8 cellular contexts compared by ENCODE assay signal in genomic region chr18:3593904-3594759, GRCh38.
A peak's percentile ranks its signal among the peaks of the same experiment; 100 is the strongest.
DNase-seq lines count a peak whose midpoint lies in the region; ATAC-seq and TF ChIP-seq lines count a peak whose summit lies in the region.

No MANE protein-coding gene starts in this region.

- peaks cover 5% of the 10 kb centered on the region for H3K27me3 Mint-ChIP-seq in CD4-positive, CD25-positive, alpha-beta regulatory T cell

- H3K4me1 Mint-ChIP-seq in CD4-positive, CD25-positive, alpha-beta regulatory T cell: peaks cover 16 to 65% (median 42%) of the 10 kb centered on the region in 4 donors

- peak; percentile 68 to 92 (median 74) for TF ChIP-seq CTCF in right lobe of liver (IDR thresholded peaks at IDR 0.05)

- peak overlapping the region; percentile 98 to 100 (median 99) for H3K27ac Mint-ChIP-seq in CD4-positive, CD25-positive, alpha-beta regulatory T cell

- H3K36me3 Mint-ChIP-seq in CD4-positive, CD25-positive, alpha-beta regulatory T cell: peaks cover 15% of the 10 kb centered on the region

- peak overlapping the region; percentile 94 to 99 (median 97) for H3K4me3 Mint-ChIP-seq in CD4-positive, CD25-positive, alpha-beta regulatory T cell

- intact Hi-C loops in right lobe of liver (cut with DNase I): loop anchor here (10.0 kb wide), 1 partner anchor 139 kb away; the partner anchor contains the start of gene TGIF1 (in 2 of the 2)

- H3K4me3 ChIP-seq in CD4-positive, CD25-positive, alpha-beta regulatory T cell (ENCODE audit: low read depth, low read length): peak overlapping the region; percentile 94
- peak overlapping the region; percentile 40 to 46 (median 46) for H3K4me3 ChIP-seq in right lobe of liver

- peak; percentile 83 for ATAC-seq in CD4-positive, CD25-positive, alpha-beta regulatory T cell (ENCODE audit: low read depth in 2 of 2)
- ATAC-seq in GM19351 (IDR thresholded peaks at IDR 0.05; ENCODE audit: unreplicated experiment) (peak; percentile 61), HG03521 (IDR thresholded peaks at IDR 0.05; ENCODE audit: unreplicated experiment) (peak; percentile 48), right lobe of liver (peak; percentile 74 to 88 (median 82))

- no peaks in the 10 kb centered on the region for H3K27me3 ChIP-seq in CD4-positive, CD25-positive, alpha-beta regulatory T cell (ENCODE audit: control insufficient read depth, insufficient read depth, low read length)
- H3K27me3 ChIP-seq in right lobe of liver: no peaks in the 10 kb centered on the region

- H3K9me3 Mint-ChIP-seq in CD4-positive, CD25-positive, alpha-beta regulatory T cell: no peaks in the 10 kb centered on the region

- peak overlapping the region; percentile 98 for H3K27ac ChIP-seq in CD4-positive, CD25-positive, alpha-beta regulatory T cell (ENCODE audit: insufficient read depth, low read length, poor library complexity, severe bottlenecking)
- peak overlapping the region; percentile 95 to 98 (median 96) for H3K27ac ChIP-seq in right lobe of liver

- TF ChIP-seq POLR2A in right lobe of liver (IDR thresholded peaks at IDR 0.05): peak; percentile 70

- H3K36me3 ChIP-seq in CD4-positive, CD25-positive, alpha-beta regulatory T cell (ENCODE audit: control insufficient read depth, insufficient read depth, low read length): peaks cover 1% of the 10 kb centered on the region
- no peaks in the 10 kb centered on the region for H3K36me3 ChIP-seq in right lobe of liver

- H3K4me1 ChIP-seq in CD4-positive, CD25-positive, alpha-beta regulatory T cell (ENCODE audit: control insufficient read depth, insufficient read depth, low read length, poor library complexity, severe bottlenecking): peaks cover 53% of the 10 kb centered on the region
- H3K4me1 ChIP-seq in right lobe of liver: peaks cover 0 to 40% (median 19%) of the 10 kb centered on the region in 4 donors

- peak; percentile 85 to 95 (median 95) for DNase-seq in CD4-positive, CD25-positive, alpha-beta regulatory T cell
- DNase-seq in NCI-H526 treated with DMSO at 0.1 percent for 48 hours (lab: John Stamatoyannopoulos, UW) (peak; percentile 84), dermis microvascular lymphatic vessel endothelial cell (ENCODE audit: low read depth in 2 of 2) (peak; percentile 96 to 98), right lobe of liver (peak; percentile 77 to 87 (median 85))
- DNase-seq in activated CD4-positive, alpha-beta T cell treated with anti-CD3 and anti-CD28 coated beads, Interleukin-2, amount 50 U/mL, for 24 hours (ENCODE audit: low read depth in 1 of 2, low spot score in 1 of 2): peak; percentile 76 to 85
- peak; percentile 74 to 86 for DNase-seq in stimulated activated CD4-positive, alpha-beta T cell treated with anti-CD3 and anti-CD28 coated beads, Interleukin-4, amount 100 ng/mL, for 4 hours

- no peaks in the 10 kb centered on the region for H3K9me3 ChIP-seq in CD4-positive, CD25-positive, alpha-beta regulatory T cell (ENCODE audit: control insufficient read depth in 2 of 2, low read length in 2 of 2)
- no peaks in the 10 kb centered on the region for H3K9me3 ChIP-seq in right lobe of liver

- 0% methylated on average over 12 of the region's 17 CpGs for WGBS in right lobe of liver (ENCODE audit: insufficient coverage, low coverage, low lambda C conversion rate, missing lambda C conversion rate)

Comparison
In these comparisons a context has a peak if more than half of its experiments do, and no peak if none do; other contexts are left out.
1. Peak in every context shown above with its lines: DNase-seq, ATAC-seq, H3K4me3 ChIP-seq and H3K27ac ChIP-seq.